9 cellular contexts compared by ENCODE assay signal in genomic region chr11:44728085-44728410, GRCh38. TPM values are rescaled to one million over a fixed set of nuclear protein-coding genes. Genes with fewer than 3 reads are reported as not detected.
DNase-seq lines count a peak whose midpoint lies in the region; ATAC-seq and TF ChIP-seq lines count a peak whose summit lies in the region.
"Had no signal": no experiment of that assay in that cellular context is flagged by ENCODE, and none has a peak within 500 bp of the region (broad histone marks: within the 10 kb centered on the region; RNA-seq: fewer than 3 reads in every experiment).

No MANE protein-coding gene starts in this region.

- peaks cover 34% of the 10 kb centered on the region for H3K27me3 ChIP-seq in H7 (ENCODE audit: control insufficient read depth, insufficient read depth, low read length)
- H3K27me3 ChIP-seq in WERI-Rb-1 (ENCODE audit: insufficient read depth, low read depth, severe bottlenecking) = no peaks in the 10 kb centered on the region
- H3K27me3 ChIP-seq in hepatocyte = peaks cover 2% of the 10 kb centered on the region
- peaks cover 24 to 35% (median 25%) of the 10 kb centered on the region in 3 donors for H3K27me3 ChIP-seq in skeletal muscle tissue (ENCODE audit: control insufficient read depth in 3 of 3, insufficient read depth in 3 of 3, low read length in 3 of 3)

- DNase-seq in H7 (no peak), WERI-Rb-1 (no peak), hepatocyte (ENCODE audit: low spot score) (no peak), NCI-H128 (lab: John Stamatoyannopoulos, UW; ENCODE audit: unreplicated experiment) (no peak), NCI-H2081 (lab: John Stamatoyannopoulos, UW) (no peak), NCI-H1105 treated with DMSO at 0.1 percent for 48 hours (lab: John Stamatoyannopoulos, UW) (no peak)
- DNase-seq: NCI-H1417 treated with DMSO at 0.1 percent for 48 hours had no signal

- H2AFZ ChIP-seq in hepatocyte = peak overlapping the region; percentile 83

- peak overlapping the region; percentile 70 for H3K4me3 ChIP-seq in H7 (ENCODE audit: insufficient read depth, low read depth, low read length)
- H3K4me3 ChIP-seq in WERI-Rb-1 (ENCODE audit: low read depth, low read length) = peak overlapping the region; percentile 90
- peak overlapping the region; percentile 94 for H3K4me3 ChIP-seq in hepatocyte
- H3K4me3 ChIP-seq in skeletal muscle tissue (ENCODE audit: low read length in 3 of 3) = peak overlapping the region; percentile 40 to 73 (median 62)

- peaks cover 32% of the 10 kb centered on the region for H3K79me2 ChIP-seq in hepatocyte

- H3K4me1 ChIP-seq in hepatocyte (ENCODE audit: insufficient read depth) (peaks cover 28% of the 10 kb centered on the region), skeletal muscle tissue (ENCODE audit: control insufficient read depth in 3 of 3, insufficient read depth in 3 of 3, low read length in 3 of 3) (peaks cover 2 to 19% (median 9%) of the 10 kb centered on the region in 3 donors)

- H3K27ac ChIP-seq in WERI-Rb-1 = peak overlapping the region; percentile 66
- H3K27ac ChIP-seq in hepatocyte = peak overlapping the region; percentile 42
- no peak overlapping the region for H3K27ac ChIP-seq in skeletal muscle tissue (ENCODE audit: low read depth, low read length)

- H4K20me1 ChIP-seq in hepatocyte (ENCODE audit: insufficient read depth, poor library complexity, severe bottlenecking) = no peaks in the 10 kb centered on the region

- peak overlapping the region; percentile 100 for H3K4me2 ChIP-seq in hepatocyte

- no peaks in the 10 kb centered on the region for H3K9me2 ChIP-seq in hepatocyte (replicated peaks; ENCODE audit: insufficient read depth)

- TF ChIP-seq CTCF in WERI-Rb-1 (IDR thresholded peaks at IDR 0.05; ENCODE audit: low read depth, low read length) (no peak), hepatocyte (IDR thresholded peaks at IDR 0.05; ENCODE audit: poor library complexity) (no peak)

- WGBS in hepatocyte (ENCODE audit: low lambda C conversion rate, missing lambda C conversion rate) = 2% methylated on average over 10 of the region's 14 CpGs

- H3K36me3 ChIP-seq in H7 (replicated peaks; ENCODE audit: control insufficient read depth, insufficient read depth, low read length) (no peaks in the 10 kb centered on the region), WERI-Rb-1 (no peaks in the 10 kb centered on the region; the same call in 1 of the 2 replicates), hepatocyte (replicated peaks; ENCODE audit: insufficient read depth, low read depth) (no peaks in the 10 kb centered on the region), skeletal muscle tissue (ENCODE audit: control insufficient read depth in 3 of 3, insufficient read depth in 3 of 3, low read length in 3 of 3) (no peaks in the 10 kb centered on the region)

- H3K9ac ChIP-seq in skeletal muscle tissue (ENCODE audit: low read depth in 1 of 3, low read length in 3 of 3) = peak overlapping the region in 1 of 3 donors; percentile 72

- no peaks in the 10 kb centered on the region for H3K9me3 ChIP-seq in WERI-Rb-1 (ENCODE audit: severe bottlenecking)
- H3K9me3 ChIP-seq in hepatocyte (ENCODE audit: low read depth) = no peaks in the 10 kb centered on the region
- H3K9me3 ChIP-seq in skeletal muscle tissue (ENCODE audit: control insufficient read depth in 3 of 3, low read length in 3 of 3) = no peaks in the 10 kb centered on the region

- no peak for ATAC-seq in HG03175 (IDR thresholded peaks at IDR 0.05; ENCODE audit: unreplicated experiment)

RNA-seq across cellular contexts. Expression of gene TSPAN18, which starts 1.3 kb away (rescaled TPM):
- total RNA-seq in H7 (2014; rRNA removed; shearing (Covaris generic)) = 25.7 and 27.7 TPM in 2 replicates
- total RNA-seq in hepatocyte = 9.5 and 12.8 TPM in 2 replicates
- 21.5 and 25.1 TPM in 2 replicates for polyA plus RNA-seq in hepatocyte
- 11.5 TPM for total RNA-seq in skeletal muscle tissue
